ENCODE assay signal across 8 cellular contexts in the genomic region with DNA sequence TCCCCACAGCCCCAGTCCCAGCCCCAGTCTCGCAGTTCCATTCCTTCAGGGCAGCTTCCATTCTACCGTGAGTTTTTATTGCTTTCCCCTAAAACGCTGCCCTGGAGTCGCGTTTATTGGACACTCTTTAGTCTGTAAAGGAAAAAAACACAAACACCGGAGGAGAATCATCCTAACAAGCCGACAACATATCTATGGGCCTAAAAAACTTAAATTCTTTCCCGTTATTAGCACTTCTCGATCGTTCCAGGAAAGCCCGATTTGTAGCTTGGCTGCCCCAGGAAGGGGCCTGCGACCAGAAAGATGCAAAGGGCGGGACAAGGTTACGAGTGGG.
DNase-seq lines count a peak whose midpoint lies in the region; ATAC-seq lines count a peak whose summit lies in the region.

No MANE protein-coding gene starts in this region.

- peak overlapping the region; percentile 48 for H3K27ac ChIP-seq in neuronal stem cell (replicated peaks; ENCODE audit: low read length)

- H4K8ac ChIP-seq in neuronal stem cell (ENCODE audit: low read depth, low read length): no peak overlapping the region

- no peak overlapping the region for H2BK12ac ChIP-seq in neuronal stem cell (ENCODE audit: low read length)

- H2BK15ac ChIP-seq in neuronal stem cell (ENCODE audit: low read length): no peak overlapping the region

- H3K4me1 ChIP-seq in neuronal stem cell (ENCODE audit: control insufficient read depth in 2 of 2, insufficient read depth in 1 of 2, low read depth in 1 of 2, low read length in 2 of 2): peaks cover 11 to 16% of the 10 kb centered on the region in 2 donors

- DNase-seq in MG63: no peak
- DNase-seq in effector memory CD8-positive, alpha-beta T cell: no peak
- no peak for DNase-seq in neuronal stem cell (ENCODE audit: low spot score)
- DNase-seq in G401 (ENCODE audit: low spot score): no peak

- no peaks in the 10 kb centered on the region for H3K9me3 ChIP-seq in MG63
- H3K9me3 ChIP-seq in neuronal stem cell (replicated peaks in 1 of 2; ENCODE audit: control insufficient read depth in 2 of 2, insufficient read depth in 1 of 2, low read depth in 1 of 2, low read length in 2 of 2): no peaks in the 10 kb centered on the region

- in situ Hi-C loops in G401 (cut with HindIII; ENCODE audit: low sequenced_read_pairs): no loop called here

- H3K36me3 ChIP-seq in MG63 (peaks cover 23% of the 10 kb centered on the region), neuronal stem cell (replicated peaks in 1 of 2; ENCODE audit: control insufficient read depth in 2 of 2, insufficient read depth in 2 of 2, low read length in 2 of 2) (peaks cover 2 to 16% of the 10 kb centered on the region in 2 donors)

- H4K91ac ChIP-seq in neuronal stem cell (ENCODE audit: low read depth, low read length, poor library complexity): no peak overlapping the region

- H3K27me3 ChIP-seq in MG63: no peaks in the 10 kb centered on the region
- H3K27me3 ChIP-seq in neuronal stem cell (ENCODE audit: control insufficient read depth in 3 of 3, insufficient read depth in 3 of 3, low read depth in 1 of 3, low read length in 3 of 3): no peaks in the 10 kb centered on the region

- no CpG with 5 or more reads among the region's 14 CpGs for WGBS in neuronal stem cell (ENCODE audit: extremely low coverage in 2 of 2, insufficient read length in 2 of 2, insufficient replicate concordance in 1 of 2), 2 donors

- H3K9me3 Mint-ChIP-seq in effector memory CD8-positive, alpha-beta T cell: no peaks in the 10 kb centered on the region

- no peak overlapping the region for H3K27ac Mint-ChIP-seq in effector memory CD8-positive, alpha-beta T cell

- peak overlapping the region; percentile 58 for H3K14ac ChIP-seq in neuronal stem cell (ENCODE audit: low read length)

- peak overlapping the region; percentile 91 for H3K18ac ChIP-seq in neuronal stem cell (ENCODE audit: low read length)

- H3K9ac ChIP-seq in neuronal stem cell (ENCODE audit: low read depth, low read length, poor library complexity): no peak overlapping the region

- no peak overlapping the region for H2BK5ac ChIP-seq in neuronal stem cell (ENCODE audit: low read length)

- peak overlapping the region; percentile 90 for H2BK120ac ChIP-seq in neuronal stem cell (ENCODE audit: low read depth, low read length)

- ATAC-seq in GM19043 (IDR thresholded peaks at IDR 0.05; ENCODE audit: low read depth, unreplicated experiment) (peak; percentile 9), esophagus mucosa (no peak), HG03108 (IDR thresholded peaks at IDR 0.05; ENCODE audit: unreplicated experiment) (no peak), GM21515 (IDR thresholded peaks at IDR 0.05; ENCODE audit: unreplicated experiment) (no peak)
- ATAC-seq in effector memory CD8-positive, alpha-beta T cell (replicated peaks): peak; percentile 12

- peaks cover 2% of the 10 kb centered on the region for H3K79me1 ChIP-seq in neuronal stem cell (ENCODE audit: low read depth, low read length)

- H3K4me3 Mint-ChIP-seq in effector memory CD8-positive, alpha-beta T cell: peak overlapping the region; percentile 67 to 87

- H3K4me2 ChIP-seq in neuronal stem cell (ENCODE audit: insufficient read depth, low read length, poor library complexity, severe bottlenecking): peak overlapping the region; percentile 64

- peak overlapping the region; percentile 92 for H2AFZ ChIP-seq in neuronal stem cell (ENCODE audit: low read length)

- H3K36me3 Mint-ChIP-seq in effector memory CD8-positive, alpha-beta T cell (ENCODE audit: insufficient read depth): no peaks in the 10 kb centered on the region

- peaks cover 8 to 11% of the 10 kb centered on the region in 2 donors for H3K4me1 Mint-ChIP-seq in effector memory CD8-positive, alpha-beta T cell (ENCODE audit: low read depth in 2 of 2)

- H3K4ac ChIP-seq in neuronal stem cell (ENCODE audit: low read length): no peak overlapping the region

- peak overlapping the region; percentile 74 for H3K4me3 ChIP-seq in MG63
- H3K4me3 ChIP-seq in neuronal stem cell (ENCODE audit: low read length in 2 of 2): peak overlapping the region; percentile 67 to 91

- H3K27me3 Mint-ChIP-seq in effector memory CD8-positive, alpha-beta T cell: peaks cover 60 to 89% of the 10 kb centered on the region in 2 donors

- H3K23ac ChIP-seq in neuronal stem cell (ENCODE audit: low read depth, low read length, poor library complexity): no peak overlapping the region

- H2AK5ac ChIP-seq in neuronal stem cell (ENCODE audit: low read depth, low read length): no peak overlapping the region

Comparison
In these comparisons a context has a peak if more than half of its experiments do, and no peak if none do; other contexts are left out.
1. ATAC-seq: peak in GM19043 (single experiment) and effector memory CD8-positive, alpha-beta T cell (single experiment); none in esophagus mucosa (single experiment), HG03108 (single experiment) and GM21515 (single experiment).